Comparison of ENCODE assay signal across 1 cellular context in the genomic region with DNA sequence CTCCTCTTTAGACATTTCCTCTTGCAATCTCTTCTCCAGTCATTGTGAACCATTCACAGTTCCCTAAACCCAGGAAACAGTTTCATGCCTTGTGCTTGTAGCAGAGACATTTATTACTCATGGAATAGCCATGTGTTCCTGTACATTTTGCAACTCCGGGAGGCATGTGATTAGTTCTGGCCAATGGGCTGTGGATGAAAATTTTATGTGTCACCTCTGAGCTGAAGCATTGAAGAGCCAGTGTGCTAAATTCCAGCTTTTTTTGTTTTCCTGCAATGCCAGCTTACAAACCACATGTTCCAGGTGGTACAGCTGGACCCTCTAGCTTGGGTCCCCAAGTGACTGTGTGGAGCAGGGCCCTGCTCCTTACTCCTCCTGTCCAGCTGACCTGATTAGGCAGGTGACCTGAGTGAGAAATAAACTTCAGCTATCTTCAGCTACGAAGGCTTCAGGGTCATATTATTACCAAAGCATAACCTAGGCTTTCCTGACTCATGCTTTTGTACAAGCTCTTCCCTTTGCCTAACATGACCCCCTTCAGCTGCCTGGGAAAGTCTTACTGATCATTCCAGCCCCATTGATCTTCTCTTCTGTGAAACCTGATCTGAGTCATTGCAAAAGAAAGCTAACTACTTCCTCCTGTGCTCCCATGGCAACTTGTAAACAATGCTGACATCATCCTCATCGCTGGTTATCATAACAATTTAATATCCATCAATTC.
TF ChIP-seq lines count a peak whose summit lies in the region.

No MANE protein-coding gene starts in this region.

TF ChIP-seq in HepG2, 621 proteins besides CTCF, POLR2A, EP300 and RAD21 (continued from another document and continues in another):
- TF ChIP-seq, protein P1, sequence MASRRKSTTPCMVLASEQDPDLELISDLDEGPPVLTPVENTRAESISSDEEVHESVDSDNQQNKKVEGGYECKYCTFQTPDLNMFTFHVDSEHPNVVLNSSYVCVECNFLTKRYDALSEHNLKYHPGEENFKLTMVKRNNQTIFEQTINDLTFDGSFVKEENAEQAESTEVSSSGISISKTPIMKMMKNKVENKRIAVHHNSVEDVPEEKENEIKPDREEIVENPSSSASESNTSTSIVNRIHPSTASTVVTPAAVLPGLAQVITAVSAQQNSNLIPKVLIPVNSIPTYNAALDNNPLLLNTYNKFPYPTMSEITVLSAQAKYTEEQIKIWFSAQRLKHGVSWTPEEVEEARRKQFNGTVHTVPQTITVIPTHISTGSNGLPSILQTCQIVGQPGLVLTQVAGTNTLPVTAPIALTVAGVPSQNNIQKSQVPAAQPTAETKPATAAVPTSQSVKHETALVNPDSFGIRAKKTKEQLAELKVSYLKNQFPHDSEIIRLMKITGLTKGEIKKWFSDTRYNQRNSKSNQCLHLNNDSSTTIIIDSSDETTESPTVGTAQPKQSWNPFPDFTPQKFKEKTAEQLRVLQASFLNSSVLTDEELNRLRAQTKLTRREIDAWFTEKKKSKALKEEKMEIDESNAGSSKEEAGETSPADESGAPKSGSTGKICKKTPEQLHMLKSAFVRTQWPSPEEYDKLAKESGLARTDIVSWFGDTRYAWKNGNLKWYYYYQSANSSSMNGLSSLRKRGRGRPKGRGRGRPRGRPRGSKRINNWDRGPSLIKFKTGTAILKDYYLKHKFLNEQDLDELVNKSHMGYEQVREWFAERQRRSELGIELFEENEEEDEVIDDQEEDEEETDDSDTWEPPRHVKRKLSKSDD (CRISPR knock-in tag; IDR thresholded peaks at IDR 0.05; ENCODE audit: low read depth), result peak; percentile 65
- TF ChIP-seq ATF7 (IDR thresholded peaks at IDR 0.05), result peak; percentile 94
- TF ChIP-seq ATF7 (CRISPR knock-in tag; IDR thresholded peaks at IDR 0.05), result peak; percentile 88; the same call in 1 of the 2 replicates
- TF ChIP-seq ZNF746 (CRISPR knock-in tag; IDR thresholded peaks at IDR 0.05), result peak; percentile 81
- TF ChIP-seq TCF12 (IDR thresholded peaks at IDR 0.05), result no peak
- TF ChIP-seq TCF12 (CRISPR knock-in tag; IDR thresholded peaks at IDR 0.05), result no peak
- peak; percentile 40; the same call in 1 of the 2 replicates for TF ChIP-seq ZNF44 (CRISPR knock-in tag; IDR thresholded peaks at IDR 0.05)
- no peak for TF ChIP-seq MATR3 (CRISPR knock-in tag; IDR thresholded peaks at IDR 0.05)
- TF ChIP-seq FOXO1 (CRISPR knock-in tag; IDR thresholded peaks at IDR 0.05), result peak; percentile 88
- TF ChIP-seq XRCC5 (optimal IDR thresholded peaks at IDR 0.05; ENCODE audit: low read length), result no peak
- no peak for TF ChIP-seq ZNF570 (CRISPR knock-in tag; IDR thresholded peaks at IDR 0.05; ENCODE audit: borderline replicate concordance)
- TF ChIP-seq, protein P2, sequence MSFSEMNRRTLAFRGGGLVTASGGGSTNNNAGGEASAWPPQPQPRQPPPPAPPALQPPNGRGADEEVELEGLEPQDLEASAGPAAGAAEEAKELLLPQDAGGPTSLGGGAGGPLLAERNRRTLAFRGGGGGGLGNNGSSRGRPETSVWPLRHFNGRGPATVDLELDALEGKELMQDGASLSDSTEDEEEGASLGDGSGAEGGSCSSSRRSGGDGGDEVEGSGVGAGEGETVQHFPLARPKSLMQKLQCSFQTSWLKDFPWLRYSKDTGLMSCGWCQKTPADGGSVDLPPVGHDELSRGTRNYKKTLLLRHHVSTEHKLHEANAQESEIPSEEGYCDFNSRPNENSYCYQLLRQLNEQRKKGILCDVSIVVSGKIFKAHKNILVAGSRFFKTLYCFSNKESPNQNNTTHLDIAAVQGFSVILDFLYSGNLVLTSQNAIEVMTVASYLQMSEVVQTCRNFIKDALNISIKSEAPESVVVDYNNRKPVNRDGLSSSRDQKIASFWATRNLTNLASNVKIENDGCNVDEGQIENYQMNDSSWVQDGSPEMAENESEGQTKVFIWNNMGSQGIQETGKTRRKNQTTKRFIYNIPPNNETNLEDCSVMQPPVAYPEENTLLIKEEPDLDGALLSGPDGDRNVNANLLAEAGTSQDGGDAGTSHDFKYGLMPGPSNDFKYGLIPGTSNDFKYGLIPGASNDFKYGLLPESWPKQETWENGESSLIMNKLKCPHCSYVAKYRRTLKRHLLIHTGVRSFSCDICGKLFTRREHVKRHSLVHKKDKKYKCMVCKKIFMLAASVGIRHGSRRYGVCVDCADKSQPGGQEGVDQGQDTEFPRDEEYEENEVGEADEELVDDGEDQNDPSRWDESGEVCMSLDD (CRISPR knock-in tag; IDR thresholded peaks at IDR 0.05; ENCODE audit: borderline replicate concordance), result no peak
- TF ChIP-seq, protein P3, sequence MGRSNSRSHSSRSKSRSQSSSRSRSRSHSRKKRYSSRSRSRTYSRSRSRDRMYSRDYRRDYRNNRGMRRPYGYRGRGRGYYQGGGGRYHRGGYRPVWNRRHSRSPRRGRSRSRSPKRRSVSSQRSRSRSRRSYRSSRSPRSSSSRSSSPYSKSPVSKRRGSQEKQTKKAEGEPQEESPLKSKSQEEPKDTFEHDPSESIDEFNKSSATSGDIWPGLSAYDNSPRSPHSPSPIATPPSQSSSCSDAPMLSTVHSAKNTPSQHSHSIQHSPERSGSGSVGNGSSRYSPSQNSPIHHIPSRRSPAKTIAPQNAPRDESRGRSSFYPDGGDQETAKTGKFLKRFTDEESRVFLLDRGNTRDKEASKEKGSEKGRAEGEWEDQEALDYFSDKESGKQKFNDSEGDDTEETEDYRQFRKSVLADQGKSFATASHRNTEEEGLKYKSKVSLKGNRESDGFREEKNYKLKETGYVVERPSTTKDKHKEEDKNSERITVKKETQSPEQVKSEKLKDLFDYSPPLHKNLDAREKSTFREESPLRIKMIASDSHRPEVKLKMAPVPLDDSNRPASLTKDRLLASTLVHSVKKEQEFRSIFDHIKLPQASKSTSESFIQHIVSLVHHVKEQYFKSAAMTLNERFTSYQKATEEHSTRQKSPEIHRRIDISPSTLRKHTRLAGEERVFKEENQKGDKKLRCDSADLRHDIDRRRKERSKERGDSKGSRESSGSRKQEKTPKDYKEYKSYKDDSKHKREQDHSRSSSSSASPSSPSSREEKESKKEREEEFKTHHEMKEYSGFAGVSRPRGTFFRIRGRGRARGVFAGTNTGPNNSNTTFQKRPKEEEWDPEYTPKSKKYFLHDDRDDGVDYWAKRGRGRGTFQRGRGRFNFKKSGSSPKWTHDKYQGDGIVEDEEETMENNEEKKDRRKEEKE (IDR thresholded peaks at IDR 0.05), result no peak
- no peak for TF ChIP-seq ZNF546 (CRISPR knock-in tag; conservative IDR thresholded peaks at IDR 0.05)
- TF ChIP-seq, protein P4, sequence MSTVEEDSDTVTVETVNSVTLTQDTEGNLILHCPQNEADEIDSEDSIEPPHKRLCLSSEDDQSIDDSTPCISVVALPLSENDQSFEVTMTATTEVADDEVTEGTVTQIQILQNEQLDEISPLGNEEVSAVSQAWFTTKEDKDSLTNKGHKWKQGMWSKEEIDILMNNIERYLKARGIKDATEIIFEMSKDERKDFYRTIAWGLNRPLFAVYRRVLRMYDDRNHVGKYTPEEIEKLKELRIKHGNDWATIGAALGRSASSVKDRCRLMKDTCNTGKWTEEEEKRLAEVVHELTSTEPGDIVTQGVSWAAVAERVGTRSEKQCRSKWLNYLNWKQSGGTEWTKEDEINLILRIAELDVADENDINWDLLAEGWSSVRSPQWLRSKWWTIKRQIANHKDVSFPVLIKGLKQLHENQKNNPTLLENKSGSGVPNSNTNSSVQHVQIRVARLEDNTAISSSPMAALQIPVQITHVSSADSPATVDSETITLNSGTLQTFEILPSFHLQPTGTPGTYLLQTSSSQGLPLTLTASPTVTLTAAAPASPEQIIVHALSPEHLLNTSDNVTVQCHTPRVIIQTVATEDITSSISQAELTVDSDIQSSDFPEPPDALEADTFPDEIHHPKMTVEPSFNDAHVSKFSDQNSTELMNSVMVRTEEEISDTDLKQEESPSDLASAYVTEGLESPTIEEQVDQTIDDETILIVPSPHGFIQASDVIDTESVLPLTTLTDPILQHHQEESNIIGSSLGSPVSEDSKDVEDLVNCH (CRISPR knock-in tag; IDR thresholded peaks at IDR 0.05), result no peak
- no peak for TF ChIP-seq RBM22 (optimal IDR thresholded peaks at IDR 0.05; ENCODE audit: low read length)
- TF ChIP-seq ZIK1 (CRISPR knock-in tag; IDR thresholded peaks at IDR 0.05; ENCODE audit: borderline replicate concordance, low read depth), result 0 out of 2 replicates have a peak, but pooled peaks have one; percentile 23
- no peak for TF ChIP-seq GPN1 (CRISPR knock-in tag; IDR thresholded peaks at IDR 0.05; ENCODE audit: borderline replicate concordance)
- TF ChIP-seq, protein P5, sequence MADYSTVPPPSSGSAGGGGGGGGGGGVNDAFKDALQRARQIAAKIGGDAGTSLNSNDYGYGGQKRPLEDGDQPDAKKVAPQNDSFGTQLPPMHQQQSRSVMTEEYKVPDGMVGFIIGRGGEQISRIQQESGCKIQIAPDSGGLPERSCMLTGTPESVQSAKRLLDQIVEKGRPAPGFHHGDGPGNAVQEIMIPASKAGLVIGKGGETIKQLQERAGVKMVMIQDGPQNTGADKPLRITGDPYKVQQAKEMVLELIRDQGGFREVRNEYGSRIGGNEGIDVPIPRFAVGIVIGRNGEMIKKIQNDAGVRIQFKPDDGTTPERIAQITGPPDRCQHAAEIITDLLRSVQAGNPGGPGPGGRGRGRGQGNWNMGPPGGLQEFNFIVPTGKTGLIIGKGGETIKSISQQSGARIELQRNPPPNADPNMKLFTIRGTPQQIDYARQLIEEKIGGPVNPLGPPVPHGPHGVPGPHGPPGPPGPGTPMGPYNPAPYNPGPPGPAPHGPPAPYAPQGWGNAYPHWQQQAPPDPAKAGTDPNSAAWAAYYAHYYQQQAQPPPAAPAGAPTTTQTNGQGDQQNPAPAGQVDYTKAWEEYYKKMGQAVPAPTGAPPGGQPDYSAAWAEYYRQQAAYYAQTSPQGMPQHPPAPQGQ (CRISPR knock-in tag; IDR thresholded peaks at IDR 0.05; ENCODE audit: borderline replicate concordance), result no peak
- TF ChIP-seq, protein P6, sequence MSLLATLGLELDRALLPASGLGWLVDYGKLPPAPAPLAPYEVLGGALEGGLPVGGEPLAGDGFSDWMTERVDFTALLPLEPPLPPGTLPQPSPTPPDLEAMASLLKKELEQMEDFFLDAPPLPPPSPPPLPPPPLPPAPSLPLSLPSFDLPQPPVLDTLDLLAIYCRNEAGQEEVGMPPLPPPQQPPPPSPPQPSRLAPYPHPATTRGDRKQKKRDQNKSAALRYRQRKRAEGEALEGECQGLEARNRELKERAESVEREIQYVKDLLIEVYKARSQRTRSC (CRISPR knock-in tag; IDR thresholded peaks at IDR 0.05; ENCODE audit: low read depth), result no peak
- no peak for TF ChIP-seq ZNF3 (CRISPR knock-in tag; IDR thresholded peaks at IDR 0.05)
- TF ChIP-seq SIX1 (CRISPR knock-in tag; IDR thresholded peaks at IDR 0.05; ENCODE audit: borderline replicate concordance), result peak; percentile 100
- no peak for TF ChIP-seq ESRRA (CRISPR knock-in tag; IDR thresholded peaks at IDR 0.05; ENCODE audit: low read depth)
- peak; percentile 82 for TF ChIP-seq MAFF (IDR thresholded peaks at IDR 0.05; ENCODE audit: low read depth, low read length)
- TF ChIP-seq REL (CRISPR knock-in tag; conservative IDR thresholded peaks at IDR 0.05), result no peak
- TF ChIP-seq, protein P7, sequence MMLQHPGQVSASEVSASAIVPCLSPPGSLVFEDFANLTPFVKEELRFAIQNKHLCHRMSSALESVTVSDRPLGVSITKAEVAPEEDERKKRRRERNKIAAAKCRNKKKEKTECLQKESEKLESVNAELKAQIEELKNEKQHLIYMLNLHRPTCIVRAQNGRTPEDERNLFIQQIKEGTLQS (CRISPR knock-in tag; IDR thresholded peaks at IDR 0.05), result peak; percentile 87
- 0 out of 2 replicates have a peak, but pooled peaks have one; percentile 30 for TF ChIP-seq ZNF136 (CRISPR knock-in tag; IDR thresholded peaks at IDR 0.05; ENCODE audit: low read depth)
- no peak for TF ChIP-seq ZNF678 (CRISPR knock-in tag; IDR thresholded peaks at IDR 0.05)
- TF ChIP-seq BRD4 (CRISPR knock-in tag; IDR thresholded peaks at IDR 0.05), result 0 out of 2 replicates have a peak, but pooled peaks have one; percentile 49
- no peak for TF ChIP-seq TAF15 (IDR thresholded peaks at IDR 0.05; ENCODE audit: low read depth, low read length, poor library complexity, severe bottlenecking)
- TF ChIP-seq, protein P8, sequence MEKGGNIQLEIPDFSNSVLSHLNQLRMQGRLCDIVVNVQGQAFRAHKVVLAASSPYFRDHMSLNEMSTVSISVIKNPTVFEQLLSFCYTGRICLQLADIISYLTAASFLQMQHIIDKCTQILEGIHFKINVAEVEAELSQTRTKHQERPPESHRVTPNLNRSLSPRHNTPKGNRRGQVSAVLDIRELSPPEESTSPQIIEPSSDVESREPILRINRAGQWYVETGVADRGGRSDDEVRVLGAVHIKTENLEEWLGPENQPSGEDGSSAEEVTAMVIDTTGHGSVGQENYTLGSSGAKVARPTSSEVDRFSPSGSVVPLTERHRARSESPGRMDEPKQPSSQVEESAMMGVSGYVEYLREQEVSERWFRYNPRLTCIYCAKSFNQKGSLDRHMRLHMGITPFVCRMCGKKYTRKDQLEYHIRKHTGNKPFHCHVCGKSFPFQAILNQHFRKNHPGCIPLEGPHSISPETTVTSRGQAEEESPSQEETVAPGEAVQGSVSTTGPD (CRISPR knock-in tag; IDR thresholded peaks at IDR 0.05), result no peak
- TF ChIP-seq ZNF781 (CRISPR knock-in tag; IDR thresholded peaks at IDR 0.05; ENCODE audit: borderline replicate concordance, not compliant biosample characterization), result no peak
- 0 out of 2 replicates have a peak, but pooled peaks have one; percentile 48 for TF ChIP-seq ZFY (CRISPR knock-in tag; IDR thresholded peaks at IDR 0.05)
- 0 out of 2 replicates have a peak, but pooled peaks have one; percentile 11 for TF ChIP-seq MXD4 (CRISPR knock-in tag; IDR thresholded peaks at IDR 0.05)
- TF ChIP-seq ADNP (CRISPR knock-in tag; IDR thresholded peaks at IDR 0.05), result no peak
- no peak for TF ChIP-seq ZKSCAN1 (IDR thresholded peaks at IDR 0.05; ENCODE audit: low read length)
- TF ChIP-seq SP140L (CRISPR knock-in tag; IDR thresholded peaks at IDR 0.05; ENCODE audit: borderline replicate concordance), result no peak
- TF ChIP-seq ZKSCAN8 (CRISPR knock-in tag; IDR thresholded peaks at IDR 0.05; ENCODE audit: borderline replicate concordance), result no peak; the same call in 1 of the 2 replicates
- no peak for TF ChIP-seq ZNF264 (CRISPR knock-in tag; IDR thresholded peaks at IDR 0.05)
- 0 out of 2 replicates have a peak, but pooled peaks have one; percentile 32 for TF ChIP-seq ZNF501 (CRISPR knock-in tag; IDR thresholded peaks at IDR 0.05)
- TF ChIP-seq MAFK (conservative IDR thresholded peaks at IDR 0.05 in 1 of 2, IDR thresholded peaks at IDR 0.05 in 1 of 2; ENCODE audit: low read length in 2 of 2), result peak; percentile 67 to 80
- no peak for TF ChIP-seq ZNF841 (CRISPR knock-in tag; IDR thresholded peaks at IDR 0.05; ENCODE audit: borderline replicate concordance)
- no peak for TF ChIP-seq ZNF629 (CRISPR knock-in tag; conservative IDR thresholded peaks at IDR 0.05)
- no peak for TF ChIP-seq ZNF780A (CRISPR knock-in tag; IDR thresholded peaks at IDR 0.05)
- TF ChIP-seq MYC (CRISPR knock-in tag; IDR thresholded peaks at IDR 0.05; ENCODE audit: borderline replicate concordance), result peak; percentile 43; the same call in 1 of the 2 replicates
- TF ChIP-seq YEATS4 (CRISPR knock-in tag; IDR thresholded peaks at IDR 0.05; ENCODE audit: borderline replicate concordance), result no peak; the same call in 1 of the 2 replicates
- no peak for TF ChIP-seq KLF6 (CRISPR knock-in tag; IDR thresholded peaks at IDR 0.05)
- TF ChIP-seq EZH2 (conservative IDR thresholded peaks at IDR 0.05; ENCODE audit: low read depth, low read length), result no peak
- TF ChIP-seq ZNF331 (CRISPR knock-in tag; IDR thresholded peaks at IDR 0.05), result peak; percentile 86
- TF ChIP-seq ZNF234 (CRISPR knock-in tag; conservative IDR thresholded peaks at IDR 0.05), result no peak
- TF ChIP-seq PHB2 (IDR thresholded peaks at IDR 0.05; ENCODE audit: partially characterized antibody), result no peak
